8 cellular contexts compared by ENCODE assay signal in the genomic region with DNA sequence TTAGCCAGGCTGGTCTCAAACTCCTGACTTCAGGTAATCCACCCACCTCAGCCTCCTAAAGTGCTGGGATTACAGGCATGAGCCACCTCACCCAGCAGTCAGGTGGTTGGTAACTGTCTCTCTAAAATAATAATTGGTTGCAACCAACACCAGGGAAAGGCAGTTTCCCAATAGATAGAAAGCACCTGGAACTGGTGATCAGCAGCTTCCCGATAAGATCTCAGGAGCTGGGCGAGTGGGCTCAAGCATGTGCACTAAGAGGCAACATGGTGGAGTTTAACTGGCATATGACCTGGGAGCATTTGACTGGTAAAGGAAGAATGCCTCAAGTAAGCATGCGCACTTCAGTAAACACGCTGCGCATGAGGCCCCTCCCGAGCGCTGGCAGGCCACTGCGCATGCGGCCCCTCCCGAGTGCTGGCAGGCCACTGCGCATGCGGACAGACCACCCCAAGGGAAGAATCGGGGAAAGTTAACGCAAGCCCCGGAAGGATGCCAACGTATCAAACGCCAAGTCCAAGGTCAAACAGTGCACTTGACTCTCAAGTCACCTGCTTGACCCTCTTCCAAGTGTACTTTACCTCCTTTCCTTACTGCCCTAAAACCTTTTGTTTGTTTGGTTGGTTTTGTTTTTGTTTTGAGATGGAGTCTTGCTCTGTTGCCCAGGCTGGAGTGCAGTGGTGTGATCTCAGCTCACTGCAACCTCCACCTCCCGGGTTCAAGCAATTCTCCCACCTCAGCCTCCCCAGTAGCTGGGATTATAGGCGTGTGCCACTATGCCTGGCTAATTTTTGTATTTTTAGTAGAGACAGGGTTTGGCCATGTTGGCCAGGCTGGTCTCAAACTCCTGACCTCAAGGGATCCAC. TPM values are rescaled to one million over a fixed set of nuclear protein-coding genes. Genes with fewer than 3 reads are reported as not detected.
DNase-seq lines count a peak whose midpoint lies in the region; ATAC-seq and TF ChIP-seq lines count a peak whose summit lies in the region.
"Not testable (repeated sequence)": the region's sequence is repeated elsewhere in the genome, so short reads cannot be mapped to it uniquely, and the experiment has no call there.

No MANE protein-coding gene starts in this region.

- H3K27ac ChIP-seq in OCI-LY1 (ENCODE audit: low read depth, low read length, poor library complexity, severe bottlenecking); naive thymus-derived CD4-positive, alpha-beta T cell (ENCODE audit: low read depth, low read length): not testable (repeated sequence)

- not testable (repeated sequence) for H3K9me3 Mint-ChIP-seq in naive thymus-derived CD4-positive, alpha-beta T cell

- peak overlapping the region in 5 of 9 donors; percentile 23 to 93 (median 64) for H3K27ac Mint-ChIP-seq in naive thymus-derived CD4-positive, alpha-beta T cell

- peak; percentile 39 for DNase-seq in GM12864 (ENCODE audit: low read depth)
- peak; percentile 88 for DNase-seq in activated CD8-positive, alpha-beta memory T cell treated with anti-CD3 and anti-CD28 coated beads, Interleukin-2, amount 50 U/mL, for 48 hours
- peak; percentile 38 for DNase-seq in brain pericyte (ENCODE audit: low read depth, low spot score)
- peak in 41 of 42 donors; percentile 38 to 87 (median 73) for DNase-seq in head of caudate nucleus
- peak; percentile 25 to 71 (median 57) for DNase-seq in naive thymus-derived CD4-positive, alpha-beta T cell
- peak; percentile 16 to 37 for DNase-seq in stimulated activated CD4-positive, alpha-beta T cell treated with anti-CD3 and anti-CD28 coated beads, Interleukin-2, amount 100 ng/mL, for 48 hours
- DNase-seq in ureter (ENCODE audit: low spot score) = peak; percentile 79

- H3K79me2 ChIP-seq in OCI-LY1 (ENCODE audit: insufficient read depth, low read length) = not testable (repeated sequence)

- H3K36me3 ChIP-seq in OCI-LY1 (ENCODE audit: insufficient read depth, low read length); naive thymus-derived CD4-positive, alpha-beta T cell (ENCODE audit: control insufficient read depth in 2 of 3, insufficient read depth in 3 of 3, low read length in 3 of 3): not testable (repeated sequence)

- POLR2A ChIA-PET in naive thymus-derived CD4-positive, alpha-beta T cell (lab: Charles Lee) = not testable (repeated sequence)

- H3K9me2 ChIP-seq in OCI-LY1 (ENCODE audit: low read depth, low read length) = not testable (repeated sequence)

- H3K27me3 Mint-ChIP-seq in naive thymus-derived CD4-positive, alpha-beta T cell = not testable (repeated sequence)

- not testable (repeated sequence) for H3K9ac ChIP-seq in OCI-LY1 (ENCODE audit: low read length)

- H3F3A ChIP-seq in OCI-LY1 (ENCODE audit: insufficient read depth, low read length) = not testable (repeated sequence)

- not testable (repeated sequence) for H3K9me3 ChIP-seq in OCI-LY1 (ENCODE audit: low read length); naive thymus-derived CD4-positive, alpha-beta T cell (ENCODE audit: control insufficient read depth in 2 of 3, low read length in 3 of 3)

- H3K4me2 ChIP-seq in OCI-LY1 (ENCODE audit: low read length) = peak overlapping the region; percentile 49

- not testable (repeated sequence) for H2AFZ ChIP-seq in OCI-LY1 (ENCODE audit: low read length)

- CTCF ChIA-PET in naive thymus-derived CD4-positive, alpha-beta T cell (lab: Charles Lee) = not testable (repeated sequence)

- H3K36me3 Mint-ChIP-seq in naive thymus-derived CD4-positive, alpha-beta T cell = not testable (repeated sequence)

- ATAC-seq in naive thymus-derived CD4-positive, alpha-beta T cell = peak; percentile 41

- H4K20me1 ChIP-seq in OCI-LY1 (ENCODE audit: insufficient read depth, low read length) = not testable (repeated sequence)

- intact Hi-C loops in head of caudate nucleus (cut with DNase I); naive thymus-derived CD4-positive, alpha-beta T cell (cut with micrococcal nuclease): not testable (repeated sequence)

- not testable (repeated sequence) for H3K4me1 ChIP-seq in OCI-LY1 (ENCODE audit: insufficient read depth, low read length, severe bottlenecking); naive thymus-derived CD4-positive, alpha-beta T cell (ENCODE audit: control insufficient read depth in 2 of 2, insufficient read depth in 2 of 2, low read length in 2 of 2)

- not testable (repeated sequence) for H3K4me1 Mint-ChIP-seq in naive thymus-derived CD4-positive, alpha-beta T cell

- H3K27me3 ChIP-seq in OCI-LY1 (ENCODE audit: insufficient read depth, low read length) = peaks cover 16% of the 10 kb centered on the region
- H3K27me3 ChIP-seq in naive thymus-derived CD4-positive, alpha-beta T cell (ENCODE audit: control insufficient read depth in 2 of 2, insufficient read depth in 2 of 2, low read length in 2 of 2) = not testable (repeated sequence)

- not testable (repeated sequence) for TF ChIP-seq CTCF in GM12864 (IDR thresholded peaks at IDR 0.05; ENCODE audit: low read depth, low read length, missing control alignments); OCI-LY1 (IDR thresholded peaks at IDR 0.05; ENCODE audit: low read length)

- H3K4me3 ChIP-seq in GM12864 (ENCODE audit: low read depth, low read length) = peak overlapping the region; percentile 34
- H3K4me3 ChIP-seq in OCI-LY1 (ENCODE audit: low read depth, low read length, poor library complexity, severe bottlenecking) = peak overlapping the region; percentile 40
- H3K4me3 ChIP-seq in naive thymus-derived CD4-positive, alpha-beta T cell (ENCODE audit: low read length) = not testable (repeated sequence)

- H3K4me3 Mint-ChIP-seq in naive thymus-derived CD4-positive, alpha-beta T cell = peak overlapping the region; percentile 20 to 77 (median 66)

RNA-seq across cellular contexts. Expression of a gene that starts 34.2 kb away (rescaled TPM):
- total RNA-seq in naive thymus-derived CD4-positive, alpha-beta T cell = under 1 TPM in 3 of 5 experiments, not detected in 2; 0.15 to 0.24 (median 0.22) TPM
- polyA plus RNA-seq in naive thymus-derived CD4-positive, alpha-beta T cell = under 1 TPM; 0.07 to 0.18 TPM
- 0.21 TPM for total RNA-seq in ureter

Comparison
In these comparisons a context has a peak if more than half of its experiments do, and no peak if none do; other contexts are left out.
1. DNase-seq: peak in every context shown above with its lines; median percentile 88 in activated CD8-positive, alpha-beta memory T cell treated with anti-CD3 and anti-CD28 coated beads, Interleukin-2, amount 50 U/mL, for 48 hours; 79 in ureter; 73 in head of caudate nucleus; 57 in naive thymus-derived CD4-positive, alpha-beta T cell; 39 in GM12864; 38 in brain pericyte; 26 in stimulated activated CD4-positive, alpha-beta T cell treated with anti-CD3 and anti-CD28 coated beads, Interleukin-2, amount 100 ng/mL, for 48 hours.